25 cellular contexts compared by ENCODE assay signal in genomic region chr2:236575501-236575900, GRCh38. TPM values are rescaled to one million over a fixed set of nuclear protein-coding genes. Genes with fewer than 3 reads are reported as not detected.
A peak's percentile ranks its signal among the peaks of the same experiment; 100 is the strongest.
DNase-seq lines count a peak whose midpoint lies in the region; ATAC-seq and TF ChIP-seq lines count a peak whose summit lies in the region.
"Had no signal": no experiment of that assay in that cellular context is flagged by ENCODE, and none has a peak within 500 bp of the region (broad histone marks: within the 10 kb centered on the region; RNA-seq: fewer than 3 reads in every experiment).

No MANE protein-coding gene starts in this region.

- H3K36me3 Mint-ChIP-seq in glutamatergic neuron (ENCODE audit: unreplicated experiment), result peaks cover 9% of the 10 kb centered on the region
- peaks cover 30% of the 10 kb centered on the region for H3K36me3 Mint-ChIP-seq in osteocyte (ENCODE audit: unreplicated experiment)

- no peaks in the 10 kb centered on the region for H3K27me3 ChIP-seq in tibial nerve
- H3K27me3 ChIP-seq: thyroid gland had no signal

- H3K9me3 ChIP-seq in tibial nerve, result no peaks in the 10 kb centered on the region
- H3K9me3 ChIP-seq: thyroid gland had no signal

- TF ChIP-seq CTCF in glutamatergic neuron (IDR thresholded peaks at IDR 0.05; ENCODE audit: partially characterized antibody, unreplicated experiment), result no peak
- no peak for TF ChIP-seq CTCF in osteocyte (IDR thresholded peaks at IDR 0.05)
- no peak for TF ChIP-seq CTCF in tibial nerve (IDR thresholded peaks at IDR 0.05)

- DNase-seq in Right ventricle myocardium superior (peak; percentile 22), cardiac septum (ENCODE audit: low spot score) (no peak), glutamatergic neuron (no peak), osteocyte (ENCODE audit: extremely low spot score, unreplicated experiment) (no peak), tibial nerve (ENCODE audit: low spot score in 2 of 2) (no peak), amniotic stem cell (lab: John Stamatoyannopoulos, UW) (no peak), 8988T (no peak)
- DNase-seq: activated B cell treated with CpG ODN at 0.5 μM for 24 hours; activated CD4-positive, alpha-beta T cell treated with anti-CD3 and anti-CD28 coated beads, Interleukin-2, amount 50 U/mL, for 48 hours; activated CD8-positive, alpha-beta memory T cell treated with anti-CD3 and anti-CD28 coated beads, Interleukin-2, amount 50 U/mL, for 48 hours; activated effector memory CD4-positive, alpha-beta T cell treated with anti-CD3 and anti-CD28 coated beads, Interleukin-2, amount 50 U/mL, for 16 hours; DMS53; kidney; MV-4-11; NCI-H748 treated with DMSO at 0.1 percent for 48 hours; stimulated activated CD4-positive, alpha-beta T cell treated with anti-CD3 and anti-CD28 coated beads, Interleukin-2, amount 100 ng/mL, for 24 hours; stimulated activated naive B cell treated with anti-CD40 and anti-IgM and Interleukin-4, amounts not matched to agents 10 μg/mL and 1 μg/mL and 100 μg/mL, for 72 hours; T-helper 9 cell had no signal

- H3K4me1 Mint-ChIP-seq in glutamatergic neuron (ENCODE audit: low read depth, unreplicated experiment) (peaks cover 37% of the 10 kb centered on the region), osteocyte (ENCODE audit: unreplicated experiment) (peaks cover 68% of the 10 kb centered on the region)

- no peak for TF ChIP-seq POLR2A in tibial nerve (IDR thresholded peaks at IDR 0.05)

- peak overlapping the region; percentile 22 to 94 (median 72) for H3K27ac ChIP-seq in tibial nerve
- H3K27ac ChIP-seq: KMS-11, RWPE1 had no signal

- TF ChIP-seq EP300 in tibial nerve (IDR thresholded peaks at IDR 0.05), result no peak

- intact Hi-C loops in Right ventricle myocardium superior (cut with DNase I) (loop anchor here (10.0 kb wide), 1 partner anchor 211 kb away; no protein-coding TSS in a partner anchor), cardiac septum (cut with DNase I) (no loop called here)

- H3K9me3 Mint-ChIP-seq in glutamatergic neuron (ENCODE audit: unreplicated experiment) (peaks cover 3% of the 10 kb centered on the region), osteocyte (ENCODE audit: unreplicated experiment) (no peaks in the 10 kb centered on the region)
- H3K9me3 Mint-ChIP-seq: activated B cell treated with CpG ODN at 0.5 μM for 24 hours; stimulated activated naive B cell treated with anti-CD40 and anti-IgM and Interleukin-4, amounts not matched to agents 10 μg/mL and 1 μg/mL and 100 μg/mL, for 72 hours had no signal

- WGBS in tibial nerve, 2 donors, result 50 to 62% methylated on average over 11 of the region's 11 CpGs

- no peak overlapping the region for H3K4me3 ChIP-seq in tibial nerve
- H3K4me3 ChIP-seq: skin epidermis, thyroid gland had no signal

- H3K27me3 Mint-ChIP-seq in glutamatergic neuron (ENCODE audit: unreplicated experiment) (no peaks in the 10 kb centered on the region), osteocyte (ENCODE audit: unreplicated experiment) (peaks cover 5% of the 10 kb centered on the region)
- H3K27me3 Mint-ChIP-seq: activated B cell treated with CpG ODN at 0.5 μM for 24 hours, B cell had no signal

- H3K4me1 ChIP-seq in tibial nerve, result peaks cover 0 to 85% (median 32%) of the 10 kb centered on the region in 4 donors

- H3K36me3 ChIP-seq in tibial nerve, result peaks cover 0 to 8% (median 0%) of the 10 kb centered on the region in 3 donors

- H3K4me3 Mint-ChIP-seq in glutamatergic neuron (ENCODE audit: unreplicated experiment) (no peak overlapping the region), osteocyte (ENCODE audit: unreplicated experiment) (peak overlapping the region; percentile 22)
- H3K4me3 Mint-ChIP-seq: activated B cell treated with CpG ODN at 0.5 μM for 24 hours; B cell; stimulated activated naive B cell treated with anti-CD40 and anti-IgM and Interleukin-4, amounts not matched to agents 10 μg/mL and 1 μg/mL and 100 μg/mL, for 72 hours had no signal

- peak overlapping the region; percentile 33 for H3K27ac Mint-ChIP-seq in glutamatergic neuron (ENCODE audit: unreplicated experiment)
- H3K27ac Mint-ChIP-seq in osteocyte (ENCODE audit: unreplicated experiment), result peak overlapping the region; percentile 13
- H3K27ac Mint-ChIP-seq: activated B cell treated with CpG ODN at 0.5 μM for 24 hours; B cell; stimulated activated naive B cell treated with anti-CD40 and anti-IgM and Interleukin-4, amounts not matched to agents 10 μg/mL and 1 μg/mL and 100 μg/mL, for 72 hours had no signal

- ATAC-seq in Right ventricle myocardium superior (ENCODE audit: poor library complexity) (no peak), HG03025 (IDR thresholded peaks at IDR 0.05; ENCODE audit: low FRiP score, unreplicated experiment) (no peak)
- ATAC-seq: stimulated activated naive B cell treated with anti-CD40 and anti-IgM and Interleukin-4, amounts not matched to agents 10 μg/mL and 1 μg/mL and 100 μg/mL, for 72 hours had no signal

RNA-seq across cellular contexts. Expression of gene ACKR3, which starts 5.9 kb away (rescaled TPM):
- total RNA-seq in Right ventricle myocardium superior, result 27.9 TPM
- total RNA-seq in cardiac septum, result 36.6 TPM
- 1.2 TPM for total RNA-seq in glutamatergic neuron (ENCODE audit: unreplicated experiment)
- 36.9 and 40.5 TPM in 2 replicates for total RNA-seq in osteocyte
- total RNA-seq in tibial nerve, result 10 to 100 TPM; 32.4 to 88.7 (median 55.0) TPM
- total RNA-seq: fibroblast of villous mesenchyme had no signal

Comparison
In these comparisons a context has a peak if more than half of its experiments do, and no peak if none do; other contexts are left out.
1. RNA of gene ACKR3, which starts 5.9 kb away (total RNA-seq): 32.4 to 88.7 TPM in tibial nerve, 36.9 to 40.5 TPM in osteocyte, 36.6 TPM in cardiac septum (single experiment) and 27.9 TPM in Right ventricle myocardium superior (single experiment); 1.2 TPM in glutamatergic neuron (single experiment); every median in the first group is over 10 times any median in the second.